ENCODE assay signal across 15 cellular contexts in the genomic region with DNA sequence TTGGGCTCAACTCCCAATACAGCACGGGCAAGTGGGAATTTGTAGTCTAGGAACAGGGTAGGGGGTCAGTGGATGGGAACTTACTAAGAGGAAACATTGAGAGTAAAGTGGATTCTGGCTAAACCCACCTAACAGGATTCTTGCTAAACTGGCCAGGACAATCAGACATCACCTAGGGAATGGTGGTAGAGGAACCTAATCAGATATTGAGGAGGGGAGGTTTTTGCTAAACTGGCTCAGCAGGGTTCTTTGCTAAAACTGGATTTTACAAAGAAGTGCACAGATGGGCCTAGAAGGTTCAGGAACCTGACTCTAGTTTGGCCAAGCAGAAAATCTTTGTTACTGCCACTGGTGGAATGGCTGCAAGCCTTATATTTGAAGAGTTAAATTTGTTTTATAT. TPM values are rescaled to one million over a fixed set of nuclear protein-coding genes. Genes with fewer than 3 reads are reported as not detected.
DNase-seq lines count a peak whose midpoint lies in the region; ATAC-seq and TF ChIP-seq lines count a peak whose summit lies in the region.
"Had no signal": no experiment of that assay in that cellular context is flagged by ENCODE, and none has a peak within 500 bp of the region (broad histone marks: within the 10 kb centered on the region; RNA-seq: fewer than 3 reads in every experiment).

No MANE protein-coding gene starts in this region.

- H3K27ac Mint-ChIP-seq in CD4-positive, alpha-beta memory T cell: peak overlapping the region; percentile 43 to 88 (median 77)
- H3K27ac Mint-ChIP-seq in central memory CD8-positive, alpha-beta T cell (ENCODE audit: low read depth): peak overlapping the region; percentile 84
- H3K27ac Mint-ChIP-seq in nephron: peak overlapping the region; percentile 25 to 88 (median 28)

- ATAC-seq in central memory CD8-positive, alpha-beta T cell (replicated peaks; ENCODE audit: extremely low read depth, poor library complexity, severe bottlenecking): no peak

- peaks cover 14% of the 10 kb centered on the region for H4K20me1 ChIP-seq in osteoblast (ENCODE audit: insufficient read depth, low read length)

- TF ChIP-seq CTCF in nephron (IDR thresholded peaks at IDR 0.05; ENCODE audit: unreplicated experiment in 3 of 3) (no peak), osteoblast (IDR thresholded peaks at IDR 0.05; ENCODE audit: extremely low read depth, low read depth, low read length) (no peak)

- CTCF ChIA-PET in CD4-positive, alpha-beta memory T cell (lab: Charles Lee; ENCODE audit: partially characterized antibody): interaction anchor here (1.8 kb wide), 1 partner anchor 12 kb away, joined by 11 read pairs; no protein-coding TSS in a partner anchor

- intact Hi-C loops in CD4-positive, alpha-beta memory T cell (cut with micrococcal nuclease): no loop called here

- H3K4me1 ChIP-seq in CD4-positive, alpha-beta memory T cell (ENCODE audit: insufficient read depth, low read length): peaks cover 69% of the 10 kb centered on the region
- peaks cover 24% of the 10 kb centered on the region for H3K4me1 ChIP-seq in osteoblast (ENCODE audit: insufficient read depth, low read length)
- H3K4me1 ChIP-seq: BE2C had no signal

- no peak overlapping the region for H3K27ac ChIP-seq in CD4-positive, alpha-beta memory T cell (ENCODE audit: low read depth, low read length)
- no peak overlapping the region for H3K27ac ChIP-seq in osteoblast (ENCODE audit: low read depth, low read length)
- H3K27ac ChIP-seq: SJSA1 had no signal

- peak overlapping the region in 1 of 8 donors; percentile 9 for H3K4me3 Mint-ChIP-seq in CD4-positive, alpha-beta memory T cell
- no peak overlapping the region for H3K4me3 Mint-ChIP-seq in central memory CD8-positive, alpha-beta T cell
- H3K4me3 Mint-ChIP-seq in nephron: no peak overlapping the region

- POLR2A ChIA-PET in CD4-positive, alpha-beta memory T cell (lab: Charles Lee; ENCODE audit: partially characterized antibody): no interaction called here

- H3K36me3 Mint-ChIP-seq in CD4-positive, alpha-beta memory T cell: peaks cover 51 to 56% of the 10 kb centered on the region in 2 donors
- H3K36me3 Mint-ChIP-seq in central memory CD8-positive, alpha-beta T cell (ENCODE audit: insufficient read depth): peaks cover 19% of the 10 kb centered on the region
- peaks cover 28% of the 10 kb centered on the region for H3K36me3 Mint-ChIP-seq in nephron (ENCODE audit: low read depth)

- H3K36me3 ChIP-seq in CD4-positive, alpha-beta memory T cell (ENCODE audit: insufficient read depth, low read length): peaks cover 8% of the 10 kb centered on the region
- no peaks in the 10 kb centered on the region for H3K36me3 ChIP-seq in osteoblast (ENCODE audit: insufficient read depth, low read length)
- H3K36me3 ChIP-seq: BE2C, SJSA1 had no signal

- H3K9me3 ChIP-seq in CD4-positive, alpha-beta memory T cell (ENCODE audit: control insufficient read depth in 1 of 2, low read length in 2 of 2): no peaks in the 10 kb centered on the region
- no peaks in the 10 kb centered on the region for H3K9me3 ChIP-seq in osteoblast (ENCODE audit: low read depth, low read length)
- H3K9me3 ChIP-seq: BE2C had no signal

- H3K27me3 ChIP-seq in CD4-positive, alpha-beta memory T cell (ENCODE audit: insufficient read depth, low read length): no peaks in the 10 kb centered on the region
- no peaks in the 10 kb centered on the region for H3K27me3 ChIP-seq in osteoblast (ENCODE audit: insufficient read depth, low read length)
- H3K27me3 ChIP-seq: BE2C, SJSA1 had no signal

- peaks cover 68 to 85% (median 77%) of the 10 kb centered on the region in 4 donors for H3K4me1 Mint-ChIP-seq in CD4-positive, alpha-beta memory T cell
- peaks cover 80% of the 10 kb centered on the region for H3K4me1 Mint-ChIP-seq in central memory CD8-positive, alpha-beta T cell
- peaks cover 40% of the 10 kb centered on the region for H3K4me1 Mint-ChIP-seq in nephron

- H3K9me3 Mint-ChIP-seq in CD4-positive, alpha-beta memory T cell: peaks cover 0 to 16% (median 11%) of the 10 kb centered on the region in 8 donors
- peaks cover 7% of the 10 kb centered on the region for H3K9me3 Mint-ChIP-seq in central memory CD8-positive, alpha-beta T cell
- H3K9me3 Mint-ChIP-seq in nephron: peaks cover 17% of the 10 kb centered on the region

- H3K4me2 ChIP-seq in osteoblast (ENCODE audit: insufficient read depth, low read length): no peak overlapping the region

- H3K4me3 ChIP-seq in CD4-positive, alpha-beta memory T cell (ENCODE audit: low read length in 2 of 2): no peak overlapping the region
- H3K4me3 ChIP-seq in osteoblast (ENCODE audit: insufficient read depth, low read length): no peak overlapping the region
- H3K4me3 ChIP-seq: SJSA1 had no signal

- DNase-seq in CD4-positive, alpha-beta memory T cell: no peak
- peak; percentile 58 for DNase-seq in ELF-1 (ENCODE audit: low read depth, low spot score)
- DNase-seq in central memory CD8-positive, alpha-beta T cell (ENCODE audit: low spot score in 2 of 2): no peak
- no peak for DNase-seq in osteoblast (ENCODE audit: insufficient read length, low spot score, missing footprints)
- no peak for DNase-seq in anterior cingulate cortex (lab: John Stamatoyannopoulos, UW)
- no peak for DNase-seq in NCI-H2107 treated with DMSO at 0.1 percent for 48 hours (lab: John Stamatoyannopoulos, UW; ENCODE audit: unreplicated experiment)
- DNase-seq: BE2C, DMS 273 treated with DMSO at 0.1 percent for 48 hours, MV-4-11, NCI-H1436 treated with DMSO at 0.1 percent for 48 hours, NCI-H2081 treated with DMSO at 0.1 percent for 48 hours, NCI-H2227 treated with DMSO at 0.1 percent for 48 hours, NCI-H524 treated with DMSO at 0.1 percent for 48 hours had no signal

- no peak overlapping the region for H2AFZ ChIP-seq in osteoblast (ENCODE audit: low read length)

- no peaks in the 10 kb centered on the region for H3K27me3 Mint-ChIP-seq in CD4-positive, alpha-beta memory T cell
- no peaks in the 10 kb centered on the region for H3K27me3 Mint-ChIP-seq in central memory CD8-positive, alpha-beta T cell
- no peaks in the 10 kb centered on the region for H3K27me3 Mint-ChIP-seq in nephron (ENCODE audit: low read depth)

- H3K79me2 ChIP-seq in osteoblast (ENCODE audit: insufficient read depth, low read length): peaks cover 3% of the 10 kb centered on the region

RNA-seq across cellular contexts. Expression of gene INPP4A, which starts 55.9 kb away (rescaled TPM):
- total RNA-seq in CD4-positive, alpha-beta memory T cell: 100 to 1,000 TPM; 133 TPM
- polyA plus RNA-seq in CD4-positive, alpha-beta memory T cell: 10 to 100 TPM; 30.5 to 50.7 TPM
- total RNA-seq in osteoblast: 25.7 and 25.9 TPM in 2 replicates

Comparison
In these comparisons a context has a peak if more than half of its experiments do, and no peak if none do; other contexts are left out.
1. H3K27ac Mint-ChIP-seq: peak in every context shown above with its lines; median percentile 84 in central memory CD8-positive, alpha-beta T cell; 77 in CD4-positive, alpha-beta memory T cell; 28 in nephron.